In genomic region chr3:168021737-168022450, GRCh38 we compare ENCODE assay signal across 23 cellular contexts.
"Had no signal": no experiment of that assay in that cellular context is flagged by ENCODE, and none has a peak within 500 bp of the region (broad histone marks: within the 10 kb centered on the region; RNA-seq: fewer than 3 reads in every experiment).

No MANE protein-coding gene starts in this region.

- H3K4me3 Mint-ChIP-seq: activated B cell treated with CpG ODN at 0.5 μM for 24 hours; activated CD4-positive, alpha-beta memory T cell treated with anti-CD3 and anti-CD28 coated beads for 36 hours; activated CD4-positive, alpha-beta T cell treated with anti-CD3 and anti-CD28 coated beads, Interleukin-2, amount 10 ng/mL, durations not matched to agents 7 days and 5 days; activated naive CD4-positive, alpha-beta T cell treated with anti-CD3 and anti-CD28 coated beads, Interleukin-2, amount 10 ng/mL, durations not matched to agents 7 days and 5 days; activated naive CD8-positive, alpha-beta T cell treated with anti-CD3 and anti-CD28 coated beads for 36 hours; activated T-cell treated with anti-CD3 and anti-CD28 coated beads, Interleukin-2, amount 50 U/mL, for 4 hours; activated T-helper 17 cell treated with anti-CD3 and anti-CD28 coated beads, Interleukin-2, amount 50 U/mL, for 72 hours; T-cell had no signal

- H3K27me3 ChIP-seq: brain microvascular endothelial cell, cardiac muscle cell had no signal

- DNase-seq: activated B cell treated with CpG ODN at 0.5 μM for 24 hours; activated CD4-positive, alpha-beta memory T cell treated with anti-CD3 and anti-CD28 coated beads for 36 hours; activated CD4-positive, alpha-beta T cell treated with anti-CD3 and anti-CD28 coated beads, Interleukin-2, amount 10 ng/mL, durations not matched to agents 7 days and 5 days; activated CD8-positive, alpha-beta memory T cell treated with anti-CD3 and anti-CD28 coated beads for 24 hours; activated gamma-delta T cell; activated naive CD4-positive, alpha-beta T cell treated with anti-CD3 and anti-CD28 coated beads, Interleukin-2, amount 10 ng/mL, durations not matched to agents 7 days and 5 days; activated naive CD8-positive, alpha-beta T cell treated with anti-CD3 and anti-CD28 coated beads for 36 hours; activated T-cell treated with anti-CD3 and anti-CD28 coated beads, Interleukin-2, amount 50 U/mL, for 4 hours; brain microvascular endothelial cell; NCI-H1092; NCI-H1417; NCI-H1694; NCI-H2107; NCI-H226; NCI-H526 treated with DMSO at 0.1 percent for 48 hours; NCI-H82; SIG-M5; T-cell; T-helper 2 cell; T1000 had no signal

- H3K4me1 Mint-ChIP-seq: activated T-helper 17 cell treated with anti-CD3 and anti-CD28 coated beads, Interleukin-2, amount 50 U/mL, for 72 hours had no signal

- H3K27me3 Mint-ChIP-seq: activated B cell treated with CpG ODN at 0.5 μM for 24 hours; activated CD4-positive, alpha-beta memory T cell treated with anti-CD3 and anti-CD28 coated beads for 36 hours; activated CD4-positive, alpha-beta T cell treated with anti-CD3 and anti-CD28 coated beads, Interleukin-2, amount 10 ng/mL, durations not matched to agents 7 days and 5 days; activated naive CD4-positive, alpha-beta T cell treated with anti-CD3 and anti-CD28 coated beads, Interleukin-2, amount 10 ng/mL, durations not matched to agents 7 days and 5 days; activated T-helper 17 cell treated with anti-CD3 and anti-CD28 coated beads, Interleukin-2, amount 50 U/mL, for 72 hours; T-cell had no signal

- FAIRE-seq: TTC549 had no signal

- H3K36me3 Mint-ChIP-seq: activated CD4-positive, alpha-beta memory T cell treated with anti-CD3 and anti-CD28 coated beads for 36 hours; activated naive CD4-positive, alpha-beta T cell treated with anti-CD3 and anti-CD28 coated beads, Interleukin-2, amount 10 ng/mL, durations not matched to agents 7 days and 5 days; T-cell had no signal

- ATAC-seq: activated T-cell treated with anti-CD3 and anti-CD28 coated beads, Interleukin-2, amount 50 U/mL, for 4 hours; activated T-helper 17 cell treated with anti-CD3 and anti-CD28 coated beads, Interleukin-2, amount 50 U/mL, for 72 hours; T-cell had no signal

- H3K27ac Mint-ChIP-seq: activated B cell treated with CpG ODN at 0.5 μM for 24 hours; activated CD4-positive, alpha-beta memory T cell treated with anti-CD3 and anti-CD28 coated beads for 36 hours; activated CD4-positive, alpha-beta T cell treated with anti-CD3 and anti-CD28 coated beads, Interleukin-2, amount 10 ng/mL, durations not matched to agents 7 days and 5 days; activated naive CD4-positive, alpha-beta T cell treated with anti-CD3 and anti-CD28 coated beads, Interleukin-2, amount 10 ng/mL, durations not matched to agents 7 days and 5 days; activated naive CD8-positive, alpha-beta T cell treated with anti-CD3 and anti-CD28 coated beads for 36 hours; activated T-helper 17 cell treated with anti-CD3 and anti-CD28 coated beads, Interleukin-2, amount 50 U/mL, for 72 hours; T-cell had no signal

- H3K9me3 Mint-ChIP-seq: activated B cell treated with CpG ODN at 0.5 μM for 24 hours; activated CD4-positive, alpha-beta memory T cell treated with anti-CD3 and anti-CD28 coated beads for 36 hours; activated CD4-positive, alpha-beta T cell treated with anti-CD3 and anti-CD28 coated beads, Interleukin-2, amount 10 ng/mL, durations not matched to agents 7 days and 5 days; activated naive CD4-positive, alpha-beta T cell treated with anti-CD3 and anti-CD28 coated beads, Interleukin-2, amount 10 ng/mL, durations not matched to agents 7 days and 5 days; activated naive CD8-positive, alpha-beta T cell treated with anti-CD3 and anti-CD28 coated beads for 36 hours; activated T-cell treated with anti-CD3 and anti-CD28 coated beads, Interleukin-2, amount 50 U/mL, for 4 hours; activated T-helper 17 cell treated with anti-CD3 and anti-CD28 coated beads, Interleukin-2, amount 50 U/mL, for 72 hours; T-cell had no signal

- H3K4me3 ChIP-seq: cardiac muscle cell had no signal

- H3K27ac ChIP-seq: brain microvascular endothelial cell had no signal
